In genomic region chr11:73779084-73779902, GRCh38 we compare ENCODE assay signal across 8 cellular contexts. TPM values are rescaled to one million over a fixed set of nuclear protein-coding genes. Genes with fewer than 3 reads are reported as not detected.
DNase-seq lines count a peak whose midpoint lies in the region; ATAC-seq, FAIRE-seq and TF ChIP-seq lines count a peak whose summit lies in the region.

No MANE protein-coding gene starts in this region.

- H3K4me3 Mint-ChIP-seq in natural killer cell: peak overlapping the region; percentile 92

- H3K4me1 Mint-ChIP-seq in natural killer cell: peaks cover 5 to 10% of the 10 kb centered on the region in 2 donors

- intact Hi-C loops in natural killer cell (cut with micrococcal nuclease): loop anchor here (1.0 to 2.0 kb wide), 2 partner anchors 18 to 392 kb away; partner anchors contain the start of genes C2CD3, PPME1 and RAB6A

- H3K9me3 Mint-ChIP-seq in natural killer cell: no peaks in the 10 kb centered on the region

- DNase-seq in ELF-1 (ENCODE audit: low read depth, low spot score) (peak; percentile 100), H54 (ENCODE audit: insufficient read length, low spot score) (peak; percentile 95), LoVo (ENCODE audit: low spot score) (peak; percentile 98), RWPE1 (ENCODE audit: low spot score) (peak; percentile 97), fibroblast of peridontal ligament (ENCODE audit: extremely low read depth) (peak; percentile 97), natural killer cell (peak; percentile 95)
- peak; percentile 98 for DNase-seq in activated T-helper 9 cell treated with anti-CD3 and anti-CD28 coated beads, Interleukin-2, amount 50 U/mL, for 16 hours (ENCODE audit: low read depth)
- DNase-seq in stimulated activated naive CD4-positive, alpha-beta T cell (lab: John Stamatoyannopoulos, UW): peak; percentile 92 to 96 (median 95)

- CTCF ChIA-PET in RWPE1 (lab: Yijun Ruan, JAX): interaction anchor here (0.6 to 1.7 kb wide), 4 partner anchors 17 to 1345 kb away, joined by 3 to 6 read pairs (median 4); partner anchors contain the start of gene CLPB

- no peaks in the 10 kb centered on the region for H3K36me3 Mint-ChIP-seq in natural killer cell

- H3K27ac Mint-ChIP-seq in natural killer cell: peak overlapping the region; percentile 91 to 96

- H3K27ac ChIP-seq in RWPE1: peak overlapping the region; percentile 97

- peak; percentile 98 to 100 (median 99) for ATAC-seq in natural killer cell

- POLR2A ChIA-PET in RWPE1 (lab: Yijun Ruan, JAX; ENCODE audit: low non-redundant PET): interaction anchor here (0.6 to 2.8 kb wide), 3 partner anchors 9 to 18 kb away, joined by 5 to 11 read pairs (median 9); partner anchors contain the start of genes MRPL48 and RAB6A

- peaks cover 8 to 10% of the 10 kb centered on the region in 2 donors for H3K27me3 Mint-ChIP-seq in natural killer cell (ENCODE audit: low read depth in 2 of 2)

- peak; percentile 95 for FAIRE-seq in H54 (lab: Jason Lieb, UNC)

- peak; percentile 27 for TF ChIP-seq POLR2A in H54 (IDR thresholded peaks at IDR 0.05; ENCODE audit: low read depth, low read length)

- TF ChIP-seq CTCF in RWPE1 (conservative IDR thresholded peaks at IDR 0.05; ENCODE audit: low read depth): no peak
- no peak for TF ChIP-seq CTCF in natural killer cell (IDR thresholded peaks at IDR 0.05)

RNA-seq across cellular contexts. Expression of gene MRPL48, which starts 8.4 kb away (rescaled TPM):
- total RNA-seq in natural killer cell: 10 to 100 TPM; 19.5 to 24.9 (median 21.2) TPM

RNA-seq across cellular contexts. Expression of gene RAB6A, which starts 18.4 kb away (rescaled TPM):
- 100 to 1,000 TPM in 1 of 3 donors, 10 to 100 TPM in 2; 72.2 to 107 (median 97.7) TPM for total RNA-seq in natural killer cell

Comparison
In these comparisons a context has a peak if more than half of its experiments do, and no peak if none do; other contexts are left out.
1. Peak in every context shown above with its lines: DNase-seq, ATAC-seq and H3K27ac ChIP-seq.